14 cellular contexts compared by ENCODE assay signal in genomic region chr17:80964231-80964856, GRCh38.
"Had no signal": no experiment of that assay in that cellular context is flagged by ENCODE, and none has a peak within 500 bp of the region (broad histone marks: within the 10 kb centered on the region; RNA-seq: fewer than 3 reads in every experiment).

No MANE protein-coding gene starts in this region.

- H3K27ac ChIP-seq: foreskin keratinocyte, left ventricle myocardium inferior, parathyroid adenoma had no signal

- H3K79me2 ChIP-seq: parathyroid adenoma had no signal

- H3K9ac ChIP-seq: parathyroid adenoma had no signal

- H3K4me3 Mint-ChIP-seq: activated naive CD8-positive, alpha-beta T cell treated with anti-CD3 and anti-CD28 coated beads for 36 hours; activated T-helper 1 cell treated with anti-CD3 and anti-CD28 coated beads, Interleukin-12 subunit alpha, Interleukin-12 subunit beta, Interleukin-2, Interleukin-4 antibody, amounts not matched to agents 30 ng/mL and 10 ng/mL and 1 ng/mL, durations not matched to agents 14 hours and 24 hours and 36 hours had no signal

- H3K36me3 ChIP-seq: transverse colon had no signal

- H3K4me1 ChIP-seq: foreskin keratinocyte had no signal

- H3K27me3 Mint-ChIP-seq: activated naive CD8-positive, alpha-beta T cell treated with anti-CD3 and anti-CD28 coated beads for 36 hours had no signal

- H3K27ac Mint-ChIP-seq: activated naive CD8-positive, alpha-beta T cell treated with anti-CD3 and anti-CD28 coated beads for 36 hours; activated T-helper 1 cell treated with anti-CD3 and anti-CD28 coated beads, Interleukin-12 subunit alpha, Interleukin-12 subunit beta, Interleukin-2, Interleukin-4 antibody, amounts not matched to agents 30 ng/mL and 10 ng/mL and 1 ng/mL, durations not matched to agents 14 hours and 24 hours and 36 hours had no signal

- H3K9me3 Mint-ChIP-seq: activated naive CD8-positive, alpha-beta T cell treated with anti-CD3 and anti-CD28 coated beads for 36 hours; activated T-helper 1 cell treated with anti-CD3 and anti-CD28 coated beads, Interleukin-12 subunit alpha, Interleukin-12 subunit beta, Interleukin-2, Interleukin-4 antibody, amounts not matched to agents 30 ng/mL and 10 ng/mL and 1 ng/mL, durations not matched to agents 14 hours and 24 hours and 36 hours had no signal

- DNase-seq: activated CD4-positive, alpha-beta T cell treated with anti-CD3 and anti-CD28 coated beads, Interleukin-2, amount 50 U/mL, for 4 hours; activated naive CD8-positive, alpha-beta T cell treated with anti-CD3 and anti-CD28 coated beads for 36 hours; activated T-cell treated with anti-CD3 and anti-CD28 coated beads for 4 hours; amniotic stem cell; foreskin keratinocyte; hypothalamus; left ventricle myocardium inferior; mammary epithelial cell; midbrain; stimulated activated naive CD8-positive, alpha-beta T cell treated with anti-CD3 and anti-CD28 coated beads, Interleukin-15, Interleukin-2, amounts not matched to agents 100 U/mL and 50 U/mL, for 24 hours; T-helper 2 cell; transverse colon had no signal

- H3K4me1 Mint-ChIP-seq: activated naive CD8-positive, alpha-beta T cell treated with anti-CD3 and anti-CD28 coated beads for 36 hours had no signal

- ATAC-seq: foreskin keratinocyte; stimulated activated naive CD8-positive, alpha-beta T cell treated with anti-CD3 and anti-CD28 coated beads, Interleukin-15, Interleukin-2, amounts not matched to agents 100 U/mL and 50 U/mL, for 24 hours had no signal

- H3K4me3 ChIP-seq: left ventricle myocardium inferior, transverse colon had no signal

- H2AFZ ChIP-seq: parathyroid adenoma had no signal

- H3K9me3 ChIP-seq: left ventricle myocardium inferior, transverse colon had no signal
